In the genomic region with DNA sequence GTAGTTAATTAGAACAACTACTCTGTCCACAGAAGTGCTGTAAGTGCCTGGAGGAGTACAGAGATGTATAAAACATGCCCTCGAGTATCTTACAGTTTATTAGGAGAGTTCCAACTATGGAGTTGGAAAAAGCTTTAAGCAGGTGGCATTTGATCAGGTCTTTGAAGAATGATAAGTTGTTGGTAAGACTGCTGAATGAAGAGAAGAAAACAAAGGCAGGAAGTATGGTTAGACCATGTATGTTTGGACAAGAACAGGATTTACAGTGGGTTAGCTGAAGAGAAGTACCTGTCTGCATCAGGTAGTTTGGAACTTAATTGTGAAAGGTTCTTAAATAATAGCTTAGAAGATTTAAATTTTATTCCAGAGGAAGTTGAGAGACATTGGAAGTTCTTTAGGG, we compare ENCODE assay signal across 25 cellular contexts. TPM values are rescaled to one million over a fixed set of nuclear protein-coding genes. Genes with fewer than 3 reads are reported as not detected.
DNase-seq lines count a peak whose midpoint lies in the region; ATAC-seq and TF ChIP-seq lines count a peak whose summit lies in the region.
"Had no signal": no experiment of that assay in that cellular context is flagged by ENCODE, and none has a peak within 500 bp of the region (broad histone marks: within the 10 kb centered on the region; RNA-seq: fewer than 3 reads in every experiment).

No MANE protein-coding gene starts in this region.

- H3K27me3 Mint-ChIP-seq in T-helper 2 cell treated with Interferon-gamma antibody and Interleukin-4, amounts not matched to agents 5 μg/mL and 100 μg/mL, for 36 hours (ENCODE audit: low read depth), result no peaks in the 10 kb centered on the region
- H3K27me3 Mint-ChIP-seq in activated naive CD4-positive, alpha-beta T cell treated with anti-CD3 and anti-CD28 coated beads, Interleukin-2, amount 50 U/mL, for 24 hours, result no peaks in the 10 kb centered on the region
- peaks cover 0 to 14% (median 3%) of the 10 kb centered on the region in 5 donors for H3K27me3 Mint-ChIP-seq in naive thymus-derived CD4-positive, alpha-beta T cell
- no peaks in the 10 kb centered on the region for H3K27me3 Mint-ChIP-seq in CD4-positive, alpha-beta T cell

- TF ChIP-seq CTCF in CD4-positive, alpha-beta T cell (IDR thresholded peaks at IDR 0.05), result no peak

- peaks cover 23% of the 10 kb centered on the region for H3K4me1 Mint-ChIP-seq in T-helper 2 cell treated with Interferon-gamma antibody and Interleukin-4, amounts not matched to agents 5 μg/mL and 100 μg/mL, for 36 hours (ENCODE audit: low read depth)
- H3K4me1 Mint-ChIP-seq in activated naive CD4-positive, alpha-beta T cell treated with anti-CD3 and anti-CD28 coated beads, Interleukin-2, amount 50 U/mL, for 24 hours, result peaks cover 41% of the 10 kb centered on the region
- peaks cover 17 to 46% (median 34%) of the 10 kb centered on the region in 7 donors for H3K4me1 Mint-ChIP-seq in naive thymus-derived CD4-positive, alpha-beta T cell
- H3K4me1 Mint-ChIP-seq in CD4-positive, alpha-beta T cell (ENCODE audit: low read depth), result peaks cover 46% of the 10 kb centered on the region

- no peaks in the 10 kb centered on the region for H3K27me3 ChIP-seq in naive thymus-derived CD4-positive, alpha-beta T cell (ENCODE audit: control insufficient read depth in 2 of 2, insufficient read depth in 2 of 2, low read length in 2 of 2)
- H3K27me3 ChIP-seq in CD4-positive, alpha-beta T cell (ENCODE audit: control insufficient read depth, insufficient read depth, low read length), result no peaks in the 10 kb centered on the region

- H3K27ac ChIP-seq in naive thymus-derived CD4-positive, alpha-beta T cell (ENCODE audit: low read depth, low read length), result no peak overlapping the region
- H3K27ac ChIP-seq in CD4-positive, alpha-beta T cell (ENCODE audit: low read depth, low read length), result no peak overlapping the region
- H3K27ac ChIP-seq: SK-N-MC had no signal

- DNase-seq in T-helper 2 cell treated with Interferon-gamma antibody and Interleukin-4, amounts not matched to agents 5 μg/mL and 100 μg/mL, for 36 hours (ENCODE audit: low spot score), result no peak
- no peak for DNase-seq in T-helper 2 cell
- no peak for DNase-seq in activated naive CD4-positive, alpha-beta T cell treated with anti-CD3 and anti-CD28 coated beads, Interleukin-2, amount 50 U/mL, for 72 hours (ENCODE audit: low spot score in 2 of 2)
- peak; percentile 57 for DNase-seq in Jurkat, Clone E6-1 (ENCODE audit: low read depth, low spot score)
- peak in 1 of 9 donors; percentile 2 for DNase-seq in naive thymus-derived CD4-positive, alpha-beta T cell
- no peak for DNase-seq in CD4-positive, alpha-beta T cell
- DNase-seq: 8988T; ACHN; CD8-positive, alpha-beta memory T cell; DMS 273 treated with DMSO at 0.1 percent for 48 hours; DMS79; GF-D8; Karpas-422; MV-4-11; NCI-H1105; NCI-H1436 treated with DMSO at 0.1 percent for 48 hours; NCI-H1930; NCI-H2107; NCI-H446; NCI-H524 treated with DMSO at 0.1 percent for 48 hours; NCI-H774; SIG-M5 had no signal

- CTCF ChIA-PET in naive thymus-derived CD4-positive, alpha-beta T cell (lab: Charles Lee), result interaction anchor here (1.1 kb wide), 1 partner anchor 304 kb away, joined by 3 read pairs; no protein-coding TSS in a partner anchor
- CTCF ChIA-PET in CD4-positive, alpha-beta T cell (lab: Charles Lee), result interaction anchor here (1.1 kb wide), 1 partner anchor 46 kb away, joined by 3 read pairs; no protein-coding TSS in a partner anchor

- H3K9me3 Mint-ChIP-seq in T-helper 2 cell treated with Interferon-gamma antibody and Interleukin-4, amounts not matched to agents 5 μg/mL and 100 μg/mL, for 36 hours, result no peaks in the 10 kb centered on the region
- H3K9me3 Mint-ChIP-seq in activated naive CD4-positive, alpha-beta T cell treated with anti-CD3 and anti-CD28 coated beads, Interleukin-2, amount 50 U/mL, for 24 hours, result no peaks in the 10 kb centered on the region
- H3K9me3 Mint-ChIP-seq in activated naive CD4-positive, alpha-beta T cell treated with anti-CD3 and anti-CD28 coated beads, Interleukin-2, amount 50 U/mL, for 72 hours, result no peaks in the 10 kb centered on the region
- H3K9me3 Mint-ChIP-seq in naive thymus-derived CD4-positive, alpha-beta T cell, result no peaks in the 10 kb centered on the region
- H3K9me3 Mint-ChIP-seq in CD4-positive, alpha-beta T cell, result no peaks in the 10 kb centered on the region
- H3K9me3 Mint-ChIP-seq: CD8-positive, alpha-beta memory T cell had no signal

- no peaks in the 10 kb centered on the region for H3K9me3 ChIP-seq in naive thymus-derived CD4-positive, alpha-beta T cell (ENCODE audit: control insufficient read depth in 2 of 3, low read length in 3 of 3)
- H3K9me3 ChIP-seq in CD4-positive, alpha-beta T cell (ENCODE audit: control insufficient read depth, low read length), result no peaks in the 10 kb centered on the region

- peaks cover 0 to 22% (median 7%) of the 10 kb centered on the region in 3 experiments for H3K36me3 ChIP-seq in naive thymus-derived CD4-positive, alpha-beta T cell (ENCODE audit: control insufficient read depth in 2 of 3, insufficient read depth in 3 of 3, low read length in 3 of 3)

- peaks cover 17 to 30% of the 10 kb centered on the region in 2 donors for H3K4me1 ChIP-seq in naive thymus-derived CD4-positive, alpha-beta T cell (ENCODE audit: control insufficient read depth in 2 of 2, insufficient read depth in 2 of 2, low read length in 2 of 2)

- H3K4me3 Mint-ChIP-seq in T-helper 2 cell treated with Interferon-gamma antibody and Interleukin-4, amounts not matched to agents 5 μg/mL and 100 μg/mL, for 36 hours, result no peak overlapping the region
- peak overlapping the region; percentile 3 for H3K4me3 Mint-ChIP-seq in activated naive CD4-positive, alpha-beta T cell treated with anti-CD3 and anti-CD28 coated beads, Interleukin-2, amount 50 U/mL, for 24 hours
- peak overlapping the region in 9 of 10 donors; percentile 5 to 62 (median 34) for H3K4me3 Mint-ChIP-seq in naive thymus-derived CD4-positive, alpha-beta T cell
- H3K4me3 Mint-ChIP-seq in CD4-positive, alpha-beta T cell, result no peak overlapping the region

- POLR2A ChIA-PET in naive thymus-derived CD4-positive, alpha-beta T cell (lab: Charles Lee), result interaction anchor here (1.5 kb wide), 1 partner anchor 172 kb away, joined by 4 read pairs; no protein-coding TSS in a partner anchor
- POLR2A ChIA-PET in CD4-positive, alpha-beta T cell (lab: Charles Lee), result interaction anchor here (0.5 to 1.2 kb wide), 3 partner anchors 28 to 145 kb away, joined by 3 read pairs; no protein-coding TSS in a partner anchor

- H3K36me3 Mint-ChIP-seq in T-helper 2 cell treated with Interferon-gamma antibody and Interleukin-4, amounts not matched to agents 5 μg/mL and 100 μg/mL, for 36 hours (ENCODE audit: low read depth), result peaks cover 14% of the 10 kb centered on the region
- peaks cover 17% of the 10 kb centered on the region for H3K36me3 Mint-ChIP-seq in activated naive CD4-positive, alpha-beta T cell treated with anti-CD3 and anti-CD28 coated beads, Interleukin-2, amount 50 U/mL, for 24 hours
- H3K36me3 Mint-ChIP-seq in activated naive CD4-positive, alpha-beta T cell treated with anti-CD3 and anti-CD28 coated beads, Interleukin-2, amount 50 U/mL, for 72 hours, result peaks cover 6 to 20% of the 10 kb centered on the region in 2 donors
- peaks cover 9 to 28% (median 20%) of the 10 kb centered on the region in 5 donors for H3K36me3 Mint-ChIP-seq in naive thymus-derived CD4-positive, alpha-beta T cell
- H3K36me3 Mint-ChIP-seq in CD4-positive, alpha-beta T cell (ENCODE audit: low read depth), result peaks cover 34% of the 10 kb centered on the region

- H3K4me3 ChIP-seq in Jurkat, Clone E6-1 (ENCODE audit: low read length), result no peak overlapping the region
- H3K4me3 ChIP-seq in naive thymus-derived CD4-positive, alpha-beta T cell (ENCODE audit: low read length), result no peak overlapping the region
- H3K4me3 ChIP-seq: SK-N-MC had no signal

- peak overlapping the region; percentile 4 for H3K27ac Mint-ChIP-seq in T-helper 2 cell treated with Interferon-gamma antibody and Interleukin-4, amounts not matched to agents 5 μg/mL and 100 μg/mL, for 36 hours
- peak overlapping the region; percentile 75 for H3K27ac Mint-ChIP-seq in activated naive CD4-positive, alpha-beta T cell treated with anti-CD3 and anti-CD28 coated beads, Interleukin-2, amount 50 U/mL, for 24 hours
- H3K27ac Mint-ChIP-seq in activated naive CD4-positive, alpha-beta T cell treated with anti-CD3 and anti-CD28 coated beads, Interleukin-2, amount 50 U/mL, for 72 hours, result no peak overlapping the region
- H3K27ac Mint-ChIP-seq in naive thymus-derived CD4-positive, alpha-beta T cell, result peak overlapping the region in 6 of 9 donors; percentile 11 to 79 (median 18)
- H3K27ac Mint-ChIP-seq in CD4-positive, alpha-beta T cell, result no peak overlapping the region

- ATAC-seq in activated naive CD4-positive, alpha-beta T cell treated with anti-CD3 and anti-CD28 coated beads, Interleukin-2, amount 50 U/mL, for 72 hours, result no peak
- no peak for ATAC-seq in naive thymus-derived CD4-positive, alpha-beta T cell
- ATAC-seq in GM18873 (IDR thresholded peaks at IDR 0.05; ENCODE audit: low FRiP score, unreplicated experiment), result no peak
- no peak for ATAC-seq in CD4-positive, alpha-beta T cell (ENCODE audit: poor library complexity)

- intact Hi-C loops in naive thymus-derived CD4-positive, alpha-beta T cell (cut with micrococcal nuclease), result loop anchor here in 1 of 2 donors (1.0 kb wide), 1 partner anchor 46 kb away; no protein-coding TSS in a partner anchor
- intact Hi-C loops in CD4-positive, alpha-beta T cell (cut with DNase I, micrococcal nuclease), result loop anchor here in 1 of 2 experiments (10.0 kb wide), 1 partner anchor 53 kb away; no protein-coding TSS in a partner anchor

RNA-seq across cellular contexts. Expression of a gene that starts 29.4 kb away (rescaled TPM):
- 10 to 100 TPM; 14.9 to 25.5 TPM for total RNA-seq in activated naive CD4-positive, alpha-beta T cell treated with anti-CD3 and anti-CD28 coated beads, Interleukin-2, amount 50 U/mL, for 72 hours
- polyA plus RNA-seq in Jurkat, Clone E6-1 (2012; ENCODE audit: insufficient read depth, insufficient read length), result 10.6 TPM
- 10 to 100 TPM; 16.1 to 74.8 (median 17.9) TPM for total RNA-seq in naive thymus-derived CD4-positive, alpha-beta T cell
- polyA plus RNA-seq in naive thymus-derived CD4-positive, alpha-beta T cell, result 10 to 100 TPM; 10.7 to 16.8 TPM
- total RNA-seq in CD4-positive, alpha-beta T cell, result 10 to 100 TPM; 10.4 to 14.4 TPM

RNA-seq across cellular contexts. Expression of a gene that starts 48.0 kb away (rescaled TPM):
- 10 to 100 TPM; 13.1 to 16.9 TPM for total RNA-seq in activated naive CD4-positive, alpha-beta T cell treated with anti-CD3 and anti-CD28 coated beads, Interleukin-2, amount 50 U/mL, for 72 hours
- 4.7 TPM for polyA plus RNA-seq in Jurkat, Clone E6-1 (2012; ENCODE audit: insufficient read depth, insufficient read length)
- 10 to 100 TPM; 18.0 to 27.1 (median 22.3) TPM for total RNA-seq in naive thymus-derived CD4-positive, alpha-beta T cell
- polyA plus RNA-seq in naive thymus-derived CD4-positive, alpha-beta T cell, result 10 to 100 TPM in 1 of 2 donors, 1 to 10 TPM in 1; 6.6 to 17.6 TPM
- 1 to 10 TPM; 7.8 TPM for total RNA-seq in CD4-positive, alpha-beta T cell

Comparison
In these comparisons a context has a peak if more than half of its experiments do, and no peak if none do; other contexts are left out.
1. H3K27ac Mint-ChIP-seq: peak in T-helper 2 cell treated with Interferon-gamma antibody and Interleukin-4, amounts not matched to agents 5 μg/mL and 100 μg/mL, for 36 hours (single experiment), activated naive CD4-positive, alpha-beta T cell treated with anti-CD3 and anti-CD28 coated beads, Interleukin-2, amount 50 U/mL, for 24 hours (single experiment) and naive thymus-derived CD4-positive, alpha-beta T cell (6 of 9); none in activated naive CD4-positive, alpha-beta T cell treated with anti-CD3 and anti-CD28 coated beads, Interleukin-2, amount 50 U/mL, for 72 hours (0 of 2) and CD4-positive, alpha-beta T cell (single experiment).
2. H3K4me3 Mint-ChIP-seq: peak in activated naive CD4-positive, alpha-beta T cell treated with anti-CD3 and anti-CD28 coated beads, Interleukin-2, amount 50 U/mL, for 24 hours (single experiment) and naive thymus-derived CD4-positive, alpha-beta T cell (9 of 10); none in T-helper 2 cell treated with Interferon-gamma antibody and Interleukin-4, amounts not matched to agents 5 μg/mL and 100 μg/mL, for 36 hours (single experiment) and CD4-positive, alpha-beta T cell (single experiment).